ENCODE assay signal across 8 cellular contexts in the genomic region with DNA sequence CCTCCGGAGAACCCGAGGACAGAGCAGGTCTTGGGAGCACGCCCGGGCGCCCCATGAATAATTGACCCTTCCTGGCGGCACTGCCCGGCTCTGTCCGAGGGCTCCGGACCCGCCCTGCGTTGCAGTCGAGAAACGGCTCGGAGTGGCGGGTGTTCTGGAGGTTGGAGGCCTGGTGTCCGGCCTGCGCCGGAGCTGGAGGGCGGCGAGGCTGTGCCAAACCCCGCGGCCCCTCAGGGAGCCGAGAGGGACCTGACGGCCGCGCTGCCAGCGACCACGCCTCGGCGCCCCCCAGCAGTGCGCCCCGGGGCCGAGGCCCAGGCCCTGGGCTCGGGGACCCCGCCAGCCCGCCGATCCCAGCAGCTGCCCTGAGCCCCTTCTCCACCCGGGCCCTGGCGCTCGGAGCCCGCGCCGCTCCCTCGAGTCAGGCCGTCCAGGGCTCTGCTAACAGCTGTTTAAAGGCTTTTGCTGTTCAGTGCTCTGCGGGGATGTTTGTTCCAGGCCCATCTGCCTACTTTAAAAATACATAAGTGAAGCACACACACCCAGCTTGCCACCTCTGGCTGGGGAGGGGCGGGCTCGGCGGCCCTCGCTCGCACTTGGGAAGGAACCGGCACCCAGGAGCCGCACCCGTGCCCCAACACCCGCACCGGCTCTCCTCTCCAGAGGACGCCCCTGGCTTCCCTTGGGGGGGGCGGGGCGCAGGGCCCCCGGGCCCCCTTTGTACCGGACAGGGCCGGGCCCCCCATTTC. TPM values are rescaled to one million over a fixed set of nuclear protein-coding genes. Genes with fewer than 3 reads are reported as not detected.
A peak's percentile ranks its signal among the peaks of the same experiment; 100 is the strongest.
DNase-seq lines count a peak whose midpoint lies in the region; ATAC-seq, FAIRE-seq and TF ChIP-seq lines count a peak whose summit lies in the region.

No MANE protein-coding gene starts in this region.

- peak overlapping the region; percentile 66 for H3K4me2 ChIP-seq in DOHH2 (ENCODE audit: low read length)
- peak overlapping the region; percentile 100 for H3K4me2 ChIP-seq in astrocyte (ENCODE audit: low read length)

- H3K27ac ChIP-seq in DOHH2 (ENCODE audit: low read depth, low read length): peak overlapping the region; percentile 66
- H3K27ac ChIP-seq in astrocyte (ENCODE audit: low read depth, low read length): peak overlapping the region; percentile 77
- no peak overlapping the region for H3K27ac ChIP-seq in iPS DF 6.9 (ENCODE audit: low read length)
- H3K27ac ChIP-seq in skeletal muscle tissue (ENCODE audit: low read depth, low read length): peak overlapping the region; percentile 64

- no peaks in the 10 kb centered on the region for H3K9me3 ChIP-seq in DOHH2 (ENCODE audit: control insufficient read depth, insufficient read depth, low read length)
- H3K9me3 ChIP-seq in astrocyte (ENCODE audit: insufficient read depth, low read depth, low read length): no peaks in the 10 kb centered on the region
- H3K9me3 ChIP-seq in iPS DF 6.9 (ENCODE audit: control insufficient read depth, insufficient read depth, low read length): no peaks in the 10 kb centered on the region
- no peaks in the 10 kb centered on the region for H3K9me3 ChIP-seq in skeletal muscle tissue (ENCODE audit: control insufficient read depth in 3 of 3, low read length in 3 of 3)

- DNase-seq in LHCN-M2 (ENCODE audit: low read depth) (peak; percentile 44), astrocyte (ENCODE audit: low read depth) (no peak), iPS DF 6.9 (ENCODE audit: low read depth, low spot score) (no peak), HTR-8/SVneo (ENCODE audit: insufficient read length, low spot score) (no peak)

- peak overlapping the region; percentile 87 for H3K9ac ChIP-seq in astrocyte (ENCODE audit: low read length)
- H3K9ac ChIP-seq in skeletal muscle tissue (ENCODE audit: low read depth in 1 of 3, low read length in 3 of 3): peak overlapping the region; percentile 51 to 82 (median 55)

- peaks cover 31% of the 10 kb centered on the region for H3K4me1 Mint-ChIP-seq in astrocyte (ENCODE audit: low read depth, unreplicated experiment)

- WGBS in iPS DF 6.9 (ENCODE audit: insufficient coverage, insufficient read length): no CpG with 5 or more reads among the region's 62 CpGs

- H3K27me3 ChIP-seq in DOHH2 (ENCODE audit: control insufficient read depth, low read length) (peaks cover 12% of the 10 kb centered on the region), astrocyte (ENCODE audit: insufficient read depth, low read length) (peaks cover 2% of the 10 kb centered on the region), iPS DF 6.9 (ENCODE audit: control insufficient read depth, insufficient read depth, low read length) (no peaks in the 10 kb centered on the region), skeletal muscle tissue (ENCODE audit: control insufficient read depth in 3 of 3, insufficient read depth in 3 of 3, low read length in 3 of 3) (no peaks in the 10 kb centered on the region)

- H2AFZ ChIP-seq in astrocyte (ENCODE audit: low read depth, low read length): peak overlapping the region; percentile 62

- no peaks in the 10 kb centered on the region for H3K9me2 ChIP-seq in DOHH2 (replicated peaks; ENCODE audit: control insufficient read depth, low read length)

- H3K27me3 Mint-ChIP-seq in astrocyte (ENCODE audit: low read depth, unreplicated experiment): peaks cover 8% of the 10 kb centered on the region

- no peaks in the 10 kb centered on the region for H3K36me3 Mint-ChIP-seq in astrocyte (ENCODE audit: low read depth, unreplicated experiment)

- H4K20me1 ChIP-seq in DOHH2 (ENCODE audit: control insufficient read depth, insufficient read depth, low read depth, low read length) (no peaks in the 10 kb centered on the region; the same call in 1 of the 2 replicates), astrocyte (ENCODE audit: insufficient read depth, low read length) (peaks cover 10% of the 10 kb centered on the region)

- peaks cover 36% of the 10 kb centered on the region for H3K4me1 ChIP-seq in DOHH2 (ENCODE audit: control insufficient read depth, low read length)
- H3K4me1 ChIP-seq in astrocyte (ENCODE audit: insufficient read depth, low read length): peaks cover 38% of the 10 kb centered on the region
- peaks cover 10% of the 10 kb centered on the region for H3K4me1 ChIP-seq in iPS DF 6.9 (ENCODE audit: control insufficient read depth, insufficient read depth, low read length)
- peaks cover 27 to 32% (median 28%) of the 10 kb centered on the region in 3 donors for H3K4me1 ChIP-seq in skeletal muscle tissue (ENCODE audit: control insufficient read depth in 3 of 3, insufficient read depth in 3 of 3, low read length in 3 of 3)

- H3K79me2 ChIP-seq in DOHH2 (ENCODE audit: control insufficient read depth, low read length) (peaks cover 33% of the 10 kb centered on the region), astrocyte (ENCODE audit: insufficient read depth, low read length) (peaks cover 19% of the 10 kb centered on the region)

- no peaks in the 10 kb centered on the region for H3K9me3 Mint-ChIP-seq in astrocyte (ENCODE audit: unreplicated experiment)

- peak overlapping the region; percentile 65 for H3K4me3 ChIP-seq in DOHH2 (ENCODE audit: low read length)
- H3K4me3 ChIP-seq in astrocyte (ENCODE audit: insufficient read depth, low read depth, low read length): peak overlapping the region; percentile 71
- peak overlapping the region; percentile 71; the same call in 1 of the 2 replicates for H3K4me3 ChIP-seq in iPS DF 6.9 (ENCODE audit: low read length)
- H3K4me3 ChIP-seq in skeletal muscle tissue (ENCODE audit: low read length in 3 of 3): peak overlapping the region; percentile 32 to 71 (median 35)

- H3K36me3 ChIP-seq in DOHH2 (ENCODE audit: control insufficient read depth, low read length) (no peaks in the 10 kb centered on the region), astrocyte (ENCODE audit: insufficient read depth, low read length) (no peaks in the 10 kb centered on the region), iPS DF 6.9 (ENCODE audit: control insufficient read depth, insufficient read depth, low read length) (no peaks in the 10 kb centered on the region), skeletal muscle tissue (ENCODE audit: control insufficient read depth in 3 of 3, insufficient read depth in 3 of 3, low read length in 3 of 3) (no peaks in the 10 kb centered on the region)

- TF ChIP-seq CTCF in DOHH2 (IDR thresholded peaks at IDR 0.05; ENCODE audit: low read depth, low read length, poor library complexity, severe bottlenecking) (no peak), astrocyte (IDR thresholded peaks at IDR 0.05; ENCODE audit: insufficient read depth, low read depth, low read length) (no peak)

- H3K4me3 Mint-ChIP-seq in astrocyte (ENCODE audit: unreplicated experiment): peak overlapping the region; percentile 87

- H3F3A ChIP-seq in DOHH2 (ENCODE audit: control insufficient read depth, insufficient read depth): peaks cover 13% of the 10 kb centered on the region

- no peak overlapping the region for H3K27ac Mint-ChIP-seq in astrocyte (ENCODE audit: unreplicated experiment)

- no peak for FAIRE-seq in astrocyte (lab: Jason Lieb, UNC)
- FAIRE-seq in HTR-8/SVneo (lab: Jason Lieb, UNC): no peak

- ATAC-seq in GM21515 (IDR thresholded peaks at IDR 0.05; ENCODE audit: unreplicated experiment): no peak
- no peak for ATAC-seq in GM18511 (IDR thresholded peaks at IDR 0.05; ENCODE audit: unreplicated experiment)

RNA-seq across cellular contexts. Expression of gene ZNF710, which starts 0.8 kb away (rescaled TPM):
- total RNA-seq in LHCN-M2 (2014; rRNA removed) (8.8 and 13.1 TPM in 2 replicates), astrocyte (26.9 and 27.2 TPM in 2 replicates), skeletal muscle tissue (3.7 TPM)
- polyA plus RNA-seq in LHCN-M2 (2012): 5.6 TPM
